In the genomic region with DNA sequence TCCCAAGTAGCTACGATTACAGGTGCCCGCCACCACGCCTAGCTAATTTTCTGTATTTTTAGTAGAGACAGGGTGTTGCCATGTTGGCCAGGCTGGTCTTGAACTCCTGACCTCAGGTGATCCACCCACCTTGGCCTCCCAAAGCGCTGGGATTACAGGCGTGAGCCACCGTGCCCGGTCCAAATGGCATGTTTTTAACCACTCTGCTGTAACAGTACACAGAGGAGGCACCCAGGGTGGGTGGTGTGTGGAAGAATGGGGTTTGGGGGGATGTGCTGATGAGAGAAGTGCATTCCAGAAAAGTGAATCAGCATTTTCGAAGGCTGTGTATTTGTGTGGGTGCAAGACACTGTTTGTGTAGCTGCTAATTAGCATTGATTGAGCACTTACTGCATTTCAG, we compare ENCODE assay signal across 8 cellular contexts.
DNase-seq lines count a peak whose midpoint lies in the region; TF ChIP-seq lines count a peak whose summit lies in the region.
"Not testable (repeated sequence)": the region's sequence is repeated elsewhere in the genome, so short reads cannot be mapped to it uniquely, and the experiment has no call there.

No MANE protein-coding gene starts in this region.

- DNase-seq in A172 (ENCODE audit: low spot score), result peak; percentile 23
- DNase-seq in GM10248 (ENCODE audit: extremely low spot score), result peak; percentile 2
- DNase-seq in LHCN-M2 (ENCODE audit: low read depth), result peak; percentile 19
- peak; percentile 8 for DNase-seq in activated CD4-positive, alpha-beta memory T cell treated with anti-CD3 and anti-CD28 coated beads, Interleukin-2, amount 10 ng/mL, durations not matched to agents 7 days and 5 days
- peak; percentile 60 for DNase-seq in astrocyte of the hippocampus (ENCODE audit: low read depth, low spot score)
- peak; percentile 77 for DNase-seq in esophagus muscularis mucosa (ENCODE audit: extremely low spot score)
- DNase-seq in spleen, result peak; percentile 34

- not testable (repeated sequence) for TF ChIP-seq POLR2A in esophagus muscularis mucosa (IDR thresholded peaks at IDR 0.05; ENCODE audit: low read depth); spleen (IDR thresholded peaks at IDR 0.05)

- H3K4me1 Mint-ChIP-seq in activated CD4-positive, alpha-beta memory T cell treated with anti-CD3 and anti-CD28 coated beads, Interleukin-2, amount 10 ng/mL, durations not matched to agents 7 days and 5 days, result not testable (repeated sequence)

- H3K36me3 ChIP-seq in esophagus muscularis mucosa; muscle layer of colon (ENCODE audit: insufficient read depth, low read length); spleen: not testable (repeated sequence)

- not testable (repeated sequence) for H3K4me3 Mint-ChIP-seq in activated CD4-positive, alpha-beta memory T cell treated with anti-CD3 and anti-CD28 coated beads, Interleukin-2, amount 10 ng/mL, durations not matched to agents 7 days and 5 days

- H3K27ac Mint-ChIP-seq in activated CD4-positive, alpha-beta memory T cell treated with anti-CD3 and anti-CD28 coated beads, Interleukin-2, amount 10 ng/mL, durations not matched to agents 7 days and 5 days, result not testable (repeated sequence)

- CTCF ChIA-PET in GM10248 (lab: Yijun Ruan, JAX), result interaction anchor here (0.7 to 1.4 kb wide), 3 partner anchors 10 to 166 kb away, joined by 3 to 4 read pairs (median 3); no protein-coding TSS in a partner anchor
- CTCF ChIA-PET in activated CD4-positive, alpha-beta memory T cell treated with anti-CD3 and anti-CD28 coated beads, Interleukin-2, amount 10 ng/mL, durations not matched to agents 7 days and 5 days (lab: Charles Lee), result interaction anchor here (0.9 to 1.4 kb wide), 2 partner anchors 71 to 80 kb away, joined by 3 read pairs; no protein-coding TSS in a partner anchor

- WGBS in esophagus muscularis mucosa, result 78% methylated on average over 8 of the region's 8 CpGs
- WGBS in spleen, 5 donors, result 89 to 97% (median 91%) methylated on average over 8 of the region's 8 CpGs

- not testable (repeated sequence) for H3K9me3 Mint-ChIP-seq in activated CD4-positive, alpha-beta memory T cell treated with anti-CD3 and anti-CD28 coated beads, Interleukin-2, amount 10 ng/mL, durations not matched to agents 7 days and 5 days

- peak overlapping the region in 1 of 4 donors; percentile 33 for H3K4me3 ChIP-seq in esophagus muscularis mucosa
- not testable (repeated sequence) for H3K4me3 ChIP-seq in muscle layer of colon (ENCODE audit: low read depth in 1 of 2, low read length in 2 of 2); spleen

- not testable (repeated sequence) for H3K9me3 ChIP-seq in esophagus muscularis mucosa; muscle layer of colon (ENCODE audit: low read length); spleen

- not testable (repeated sequence) for H3K36me3 Mint-ChIP-seq in activated CD4-positive, alpha-beta memory T cell treated with anti-CD3 and anti-CD28 coated beads, Interleukin-2, amount 10 ng/mL, durations not matched to agents 7 days and 5 days (ENCODE audit: low read depth)

- H3K4me1 ChIP-seq in esophagus muscularis mucosa (peaks cover 44 to 63% (median 55%) of the 10 kb centered on the region in 4 donors), muscle layer of colon (ENCODE audit: insufficient read depth, low read length) (peaks cover 34% of the 10 kb centered on the region)
- not testable (repeated sequence) for H3K4me1 ChIP-seq in spleen

- POLR2A ChIA-PET in GM10248 (lab: Yijun Ruan, JAX), result not testable (repeated sequence)
- POLR2A ChIA-PET in activated CD4-positive, alpha-beta memory T cell treated with anti-CD3 and anti-CD28 coated beads, Interleukin-2, amount 10 ng/mL, durations not matched to agents 7 days and 5 days (lab: Charles Lee), result interaction anchor here (0.6 to 0.7 kb wide), 2 partner anchors 111 to 436 kb away, joined by 3 read pairs; no protein-coding TSS in a partner anchor

- not testable (repeated sequence) for TF ChIP-seq CTCF in GM10248 (IDR thresholded peaks at IDR 0.05; ENCODE audit: control extremely low read depth, extremely low read depth, low read depth, missing control alignments); esophagus muscularis mucosa (IDR thresholded peaks at IDR 0.05); spleen (IDR thresholded peaks at IDR 0.05 in 8 of 11, conservative IDR thresholded peaks at IDR 0.05 in 3 of 11)

- TF ChIP-seq EP300 in esophagus muscularis mucosa (IDR thresholded peaks at IDR 0.05), result not testable (repeated sequence)

- H3K27ac ChIP-seq in esophagus muscularis mucosa (replicated peaks in 1 of 4) (peak overlapping the region; percentile 82 to 87 (median 85)), muscle layer of colon (ENCODE audit: low read depth, low read length) (peak overlapping the region; percentile 40)
- H3K27ac ChIP-seq in spleen, result not testable (repeated sequence)

- intact Hi-C loops in esophagus muscularis mucosa (cut with DNase I); spleen (cut with DNase I; ENCODE audit: low total_unique reads): not testable (repeated sequence)

- peaks cover 17% of the 10 kb centered on the region for H3K27me3 Mint-ChIP-seq in activated CD4-positive, alpha-beta memory T cell treated with anti-CD3 and anti-CD28 coated beads, Interleukin-2, amount 10 ng/mL, durations not matched to agents 7 days and 5 days

- H3K27me3 ChIP-seq in esophagus muscularis mucosa; muscle layer of colon (ENCODE audit: control insufficient read depth in 1 of 2, insufficient read depth in 2 of 2, low read length in 2 of 2): not testable (repeated sequence)
- peaks cover 0 to 22% (median 5%) of the 10 kb centered on the region in 7 donors for H3K27me3 ChIP-seq in spleen (replicated peaks in 1 of 7)

- H3K9ac ChIP-seq in muscle layer of colon (ENCODE audit: low read length), result not testable (repeated sequence)

Comparison
In these comparisons a context has a peak if more than half of its experiments do, and no peak if none do; other contexts are left out.
1. DNase-seq: peak in every context shown above with its lines; median percentile 77 in esophagus muscularis mucosa; 60 in astrocyte of the hippocampus; 34 in spleen; 23 in A172; 19 in LHCN-M2; 8 in activated CD4-positive, alpha-beta memory T cell treated with anti-CD3 and anti-CD28 coated beads, Interleukin-2, amount 10 ng/mL, durations not matched to agents 7 days and 5 days; 2 in GM10248.